In the genomic region with DNA sequence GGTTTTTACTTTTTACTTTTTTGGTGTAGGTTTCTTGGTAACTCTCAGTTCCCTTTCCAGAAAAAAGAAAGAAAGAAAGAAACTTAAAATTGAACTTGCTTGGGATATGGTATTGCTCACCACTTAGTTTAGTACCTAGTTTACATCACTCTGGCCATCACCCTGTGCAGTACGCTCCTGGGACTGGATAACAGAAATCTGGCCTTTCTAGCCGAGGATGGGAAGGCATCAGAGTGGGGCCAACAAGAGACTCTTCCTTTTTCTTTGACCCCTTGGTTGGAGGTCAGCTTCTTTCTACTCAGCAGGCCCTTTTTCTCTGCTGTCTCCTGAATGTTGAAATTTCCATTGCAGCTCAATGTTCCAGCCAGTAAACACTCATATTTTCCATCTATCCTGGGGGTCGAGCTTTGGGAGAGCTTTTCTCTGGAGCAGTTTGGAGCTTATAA, we compare ENCODE assay signal across 12 cellular contexts.
A peak's percentile ranks its signal among the peaks of the same experiment; 100 is the strongest.
DNase-seq lines count a peak whose midpoint lies in the region; ATAC-seq, FAIRE-seq and TF ChIP-seq lines count a peak whose summit lies in the region.
"Had no signal": no experiment of that assay in that cellular context is flagged by ENCODE, and none has a peak within 500 bp of the region (broad histone marks: within the 10 kb centered on the region; RNA-seq: fewer than 3 reads in every experiment).

No MANE protein-coding gene starts in this region.

- H3K9me3 ChIP-seq in cardiac muscle cell (ENCODE audit: low read depth) = no peaks in the 10 kb centered on the region
- no peaks in the 10 kb centered on the region for H3K9me3 ChIP-seq in pancreas
- H3K9me3 ChIP-seq in uterus = no peaks in the 10 kb centered on the region
- H3K9me3 ChIP-seq: SK-N-SH had no signal

- H3K36me3 ChIP-seq in cardiac muscle cell (no peaks in the 10 kb centered on the region), pancreas (no peaks in the 10 kb centered on the region), uterus (no peaks in the 10 kb centered on the region)

- peaks cover 20% of the 10 kb centered on the region for H3K4me1 ChIP-seq in cardiac muscle cell (ENCODE audit: low read depth)
- H3K4me1 ChIP-seq in pancreas = peaks cover 20 to 49% (median 28%) of the 10 kb centered on the region in 3 donors
- H3K4me1 ChIP-seq in uterus = peaks cover 11 to 22% of the 10 kb centered on the region in 2 donors

- no peak overlapping the region for H3K27ac Mint-ChIP-seq in activated T-helper 17 cell treated with anti-CD3 and anti-CD28 coated beads, Interleukin-2, amount 50 U/mL, for 72 hours
- H3K27ac Mint-ChIP-seq in T-cell = peak overlapping the region in 1 of 2 donors; percentile 53

- no peak for DNase-seq in Right ventricle myocardium inferior (ENCODE audit: missing footprints)
- DNase-seq in cardiac septum (ENCODE audit: low spot score) = no peak
- DNase-seq in cardiac muscle cell (ENCODE audit: low read depth in 1 of 2, low spot score in 1 of 2) = peak in 1 of 2 donors; percentile 80
- no peak for DNase-seq in pancreas
- DNase-seq in uterus = peak in 1 of 2 donors; percentile 27
- no peak for DNase-seq in T-cell
- DNase-seq: activated CD4-positive, CD25-positive, alpha-beta regulatory T cell; activated T-cell treated with anti-CD3 and anti-CD28 coated beads, Interleukin-2, amount 50 U/mL, for 1 hour; NCI-H187; SK-N-SH had no signal

- H3K36me3 Mint-ChIP-seq in activated T-helper 17 cell treated with anti-CD3 and anti-CD28 coated beads, Interleukin-2, amount 50 U/mL, for 72 hours (ENCODE audit: low read depth) = peaks cover 44% of the 10 kb centered on the region
- H3K36me3 Mint-ChIP-seq in T-cell = peaks cover 49% of the 10 kb centered on the region

- H3K4me3 ChIP-seq in cardiac muscle cell (no peak overlapping the region), pancreas (no peak overlapping the region), uterus (no peak overlapping the region)

- POLR2A ChIA-PET in T-cell (lab: Charles Lee) = interaction anchor here in 1 of 2 donors (0.6 to 0.7 kb wide), 2 partner anchors 9 to 24 kb away, joined by 3 to 4 read pairs; no protein-coding TSS in a partner anchor

- no peak overlapping the region for H3K4me3 Mint-ChIP-seq in activated T-helper 17 cell treated with anti-CD3 and anti-CD28 coated beads, Interleukin-2, amount 50 U/mL, for 72 hours
- H3K4me3 Mint-ChIP-seq in T-cell = no peak overlapping the region

- no peak for FAIRE-seq in pancreas (lab: Jason Lieb, UNC)

- TF ChIP-seq CTCF in cardiac muscle cell (IDR thresholded peaks at IDR 0.05; ENCODE audit: low read depth, low read length) (no peak), pancreas (IDR thresholded peaks at IDR 0.05) (no peak), uterus (IDR thresholded peaks at IDR 0.05) (no peak)

- WGBS in pancreas, 2 donors = 62 to 63% methylated on average over 3 of the region's 3 CpGs

- no peak for TF ChIP-seq POLR2A in uterus (IDR thresholded peaks at IDR 0.05)

- H3K27ac ChIP-seq in cardiac muscle cell (peak overlapping the region; percentile 92), pancreas (peak overlapping the region in 3 of 4 donors; percentile 56 to 79 (median 73)), uterus (peak overlapping the region; percentile 82 to 89)

- CTCF ChIA-PET in T-cell (lab: Charles Lee) = interaction anchor here in 1 of 2 donors (0.7 kb wide), 1 partner anchor 73 kb away, joined by 3 read pairs; no protein-coding TSS in a partner anchor

- ATAC-seq in Right ventricle myocardium inferior = peak; percentile 38
- peak; percentile 17 to 55 (median 44) for ATAC-seq in pancreas
- ATAC-seq in activated T-helper 17 cell treated with anti-CD3 and anti-CD28 coated beads, Interleukin-2, amount 50 U/mL, for 72 hours (replicated peaks) = no peak
- ATAC-seq in HG02981 (IDR thresholded peaks at IDR 0.05; ENCODE audit: unreplicated experiment) = no peak
- no peak for ATAC-seq in T-cell (replicated peaks in 1 of 4)

- H3K27me3 ChIP-seq in cardiac muscle cell = no peaks in the 10 kb centered on the region
- no peaks in the 10 kb centered on the region for H3K27me3 ChIP-seq in pancreas
- H3K27me3 ChIP-seq in uterus = no peaks in the 10 kb centered on the region

- peaks cover 5% of the 10 kb centered on the region for H3K4me1 Mint-ChIP-seq in activated T-helper 17 cell treated with anti-CD3 and anti-CD28 coated beads, Interleukin-2, amount 50 U/mL, for 72 hours
- peaks cover 0 to 34% (median 3%) of the 10 kb centered on the region in 3 donors for H3K4me1 Mint-ChIP-seq in T-cell

- H3K9me3 Mint-ChIP-seq in activated T-helper 17 cell treated with anti-CD3 and anti-CD28 coated beads, Interleukin-2, amount 50 U/mL, for 72 hours = no peaks in the 10 kb centered on the region
- no peaks in the 10 kb centered on the region for H3K9me3 Mint-ChIP-seq in T-cell

- no peaks in the 10 kb centered on the region for H3K27me3 Mint-ChIP-seq in activated T-helper 17 cell treated with anti-CD3 and anti-CD28 coated beads, Interleukin-2, amount 50 U/mL, for 72 hours
- no peaks in the 10 kb centered on the region for H3K27me3 Mint-ChIP-seq in T-cell

- intact Hi-C loops in Right ventricle myocardium inferior (cut with DNase I) (loop anchor here (5.0 kb wide), 1 partner anchor 42 kb away; no protein-coding TSS in a partner anchor), cardiac septum (cut with DNase I) (loop anchor here (10.0 kb wide), 1 partner anchor 160 kb away; a partner anchor contains a TSS), pancreas (cut with DNase I) (no loop called here), uterus (cut with DNase I; ENCODE audit: low total_unique reads) (no loop called here)

Comparison
In these comparisons a context has a peak if more than half of its experiments do, and no peak if none do; other contexts are left out.
1. ATAC-seq: peak in Right ventricle myocardium inferior (single experiment) and pancreas (4 of 4); none in activated T-helper 17 cell treated with anti-CD3 and anti-CD28 coated beads, Interleukin-2, amount 50 U/mL, for 72 hours (single experiment), HG02981 (single experiment) and T-cell (0 of 4).
2. intact Hi-C loops: an anchor here in Right ventricle myocardium inferior (5.0 kb wide) and cardiac septum (10.0 kb wide); none called in pancreas and uterus.
3. Peak in every context shown above with its lines, with median percentiles within 50 percentile points of each other: H3K27ac ChIP-seq.